ENCODE assay signal across 1 cellular context in genomic region chr10:119253433-119254174, GRCh38.
TF ChIP-seq lines count a peak whose summit lies in the region.

No MANE protein-coding gene starts in this region.

TF ChIP-seq in HepG2, 621 proteins besides CTCF, POLR2A, EP300 and RAD21 (continued from another document and continues in another):
- no peak; the same call in 1 of the 2 replicates for TF ChIP-seq MYC (CRISPR knock-in tag; IDR thresholded peaks at IDR 0.05; ENCODE audit: borderline replicate concordance)
- TF ChIP-seq ZBTB7B (CRISPR knock-in tag; IDR thresholded peaks at IDR 0.05) = peak; percentile 92
- TF ChIP-seq, protein P1, sequence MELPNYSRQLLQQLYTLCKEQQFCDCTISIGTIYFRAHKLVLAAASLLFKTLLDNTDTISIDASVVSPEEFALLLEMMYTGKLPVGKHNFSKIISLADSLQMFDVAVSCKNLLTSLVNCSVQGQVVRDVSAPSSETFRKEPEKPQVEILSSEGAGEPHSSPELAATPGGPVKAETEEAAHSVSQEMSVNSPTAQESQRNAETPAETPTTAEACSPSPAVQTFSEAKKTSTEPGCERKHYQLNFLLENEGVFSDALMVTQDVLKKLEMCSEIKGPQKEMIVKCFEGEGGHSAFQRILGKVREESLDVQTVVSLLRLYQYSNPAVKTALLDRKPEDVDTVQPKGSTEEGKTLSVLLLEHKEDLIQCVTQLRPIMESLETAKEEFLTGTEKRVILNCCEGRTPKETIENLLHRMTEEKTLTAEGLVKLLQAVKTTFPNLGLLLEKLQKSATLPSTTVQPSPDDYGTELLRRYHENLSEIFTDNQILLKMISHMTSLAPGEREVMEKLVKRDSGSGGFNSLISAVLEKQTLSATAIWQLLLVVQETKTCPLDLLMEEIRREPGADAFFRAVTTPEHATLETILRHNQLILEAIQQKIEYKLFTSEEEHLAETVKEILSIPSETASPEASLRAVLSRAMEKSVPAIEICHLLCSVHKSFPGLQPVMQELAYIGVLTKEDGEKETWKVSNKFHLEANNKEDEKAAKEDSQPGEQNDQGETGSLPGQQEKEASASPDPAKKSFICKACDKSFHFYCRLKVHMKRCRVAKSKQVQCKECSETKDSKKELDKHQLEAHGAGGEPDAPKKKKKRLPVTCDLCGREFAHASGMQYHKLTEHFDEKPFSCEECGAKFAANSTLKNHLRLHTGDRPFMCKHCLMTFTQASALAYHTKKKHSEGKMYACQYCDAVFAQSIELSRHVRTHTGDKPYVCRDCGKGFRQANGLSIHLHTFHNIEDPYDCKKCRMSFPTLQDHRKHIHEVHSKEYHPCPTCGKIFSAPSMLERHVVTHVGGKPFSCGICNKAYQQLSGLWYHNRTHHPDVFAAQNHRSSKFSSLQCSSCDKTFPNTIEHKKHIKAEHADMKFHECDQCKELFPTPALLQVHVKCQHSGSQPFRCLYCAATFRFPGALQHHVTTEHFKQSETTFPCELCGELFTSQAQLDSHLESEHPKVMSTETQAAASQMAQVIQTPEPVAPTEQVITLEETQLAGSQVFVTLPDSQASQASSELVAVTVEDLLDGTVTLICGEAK (IDR thresholded peaks at IDR 0.05) = no peak
- TF ChIP-seq, protein P1 (CRISPR knock-in tag; IDR thresholded peaks at IDR 0.05) = no peak
- peak; percentile 25; the same call in 1 of the 2 replicates for TF ChIP-seq TAF1 (CRISPR knock-in tag; IDR thresholded peaks at IDR 0.05)
- TF ChIP-seq PRMT3 (CRISPR knock-in tag; IDR thresholded peaks at IDR 0.05; ENCODE audit: borderline replicate concordance, low read depth) = no peak
- no peak for TF ChIP-seq MTA3 (CRISPR knock-in tag; IDR thresholded peaks at IDR 0.05)
- no peak for TF ChIP-seq ZNF10 (CRISPR knock-in tag; IDR thresholded peaks at IDR 0.05; ENCODE audit: borderline replicate concordance, low read depth)
- TF ChIP-seq NCOA2 (CRISPR knock-in tag; IDR thresholded peaks at IDR 0.05) = peak; percentile 54
- TF ChIP-seq ZNF780A (CRISPR knock-in tag; IDR thresholded peaks at IDR 0.05) = no peak
- TF ChIP-seq ZNF737 (CRISPR knock-in tag; IDR thresholded peaks at IDR 0.05; ENCODE audit: borderline replicate concordance) = no peak
- peak; percentile 60; the same call in 1 of the 2 replicates for TF ChIP-seq ARID4A (CRISPR knock-in tag; IDR thresholded peaks at IDR 0.05; ENCODE audit: borderline replicate concordance)
- TF ChIP-seq, protein P2, sequence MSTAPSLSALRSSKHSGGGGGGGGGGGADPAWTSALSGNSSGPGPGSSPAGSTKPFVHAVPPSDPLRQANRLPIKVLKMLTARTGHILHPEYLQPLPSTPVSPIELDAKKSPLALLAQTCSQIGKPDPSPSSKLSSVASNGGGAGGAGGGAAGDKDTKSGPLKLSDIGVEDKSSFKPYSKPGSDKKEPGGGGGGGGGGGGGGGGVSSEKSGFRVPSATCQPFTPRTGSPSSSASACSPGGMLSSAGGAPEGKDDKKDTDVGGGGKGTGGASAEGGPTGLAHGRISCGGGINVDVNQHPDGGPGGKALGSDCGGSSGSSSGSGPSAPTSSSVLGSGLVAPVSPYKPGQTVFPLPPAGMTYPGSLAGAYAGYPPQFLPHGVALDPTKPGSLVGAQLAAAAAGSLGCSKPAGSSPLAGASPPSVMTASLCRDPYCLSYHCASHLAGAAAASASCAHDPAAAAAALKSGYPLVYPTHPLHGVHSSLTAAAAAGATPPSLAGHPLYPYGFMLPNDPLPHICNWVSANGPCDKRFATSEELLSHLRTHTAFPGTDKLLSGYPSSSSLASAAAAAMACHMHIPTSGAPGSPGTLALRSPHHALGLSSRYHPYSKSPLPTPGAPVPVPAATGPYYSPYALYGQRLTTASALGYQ (CRISPR knock-in tag; IDR thresholded peaks at IDR 0.05) = no peak
- TF ChIP-seq ATF6 (CRISPR knock-in tag; conservative IDR thresholded peaks at IDR 0.05) = no peak
- TF ChIP-seq ZBTB1 (CRISPR knock-in tag; IDR thresholded peaks at IDR 0.05; ENCODE audit: borderline replicate concordance) = no peak
- TF ChIP-seq MLX (CRISPR knock-in tag; IDR thresholded peaks at IDR 0.05) = no peak
- no peak for TF ChIP-seq ZFP62 (CRISPR knock-in tag; IDR thresholded peaks at IDR 0.05)
- no peak for TF ChIP-seq ZNF513 (CRISPR knock-in tag; conservative IDR thresholded peaks at IDR 0.05)
- no peak for TF ChIP-seq SIX4 (CRISPR knock-in tag; IDR thresholded peaks at IDR 0.05)
- TF ChIP-seq MAF1 (CRISPR knock-in tag; IDR thresholded peaks at IDR 0.05; ENCODE audit: borderline replicate concordance) = 0 out of 2 replicates have a peak, but pooled peaks have one; percentile 53
- TF ChIP-seq GABPA (IDR thresholded peaks at IDR 0.05; ENCODE audit: low read depth, low read length) = no peak
- TF ChIP-seq GABPA (CRISPR knock-in tag; IDR thresholded peaks at IDR 0.05; ENCODE audit: low read depth) = peak; percentile 29; the same call in 1 of the 2 replicates
- no peak for TF ChIP-seq SCMH1 (CRISPR knock-in tag; IDR thresholded peaks at IDR 0.05; ENCODE audit: borderline replicate concordance)
- TF ChIP-seq, protein P3, sequence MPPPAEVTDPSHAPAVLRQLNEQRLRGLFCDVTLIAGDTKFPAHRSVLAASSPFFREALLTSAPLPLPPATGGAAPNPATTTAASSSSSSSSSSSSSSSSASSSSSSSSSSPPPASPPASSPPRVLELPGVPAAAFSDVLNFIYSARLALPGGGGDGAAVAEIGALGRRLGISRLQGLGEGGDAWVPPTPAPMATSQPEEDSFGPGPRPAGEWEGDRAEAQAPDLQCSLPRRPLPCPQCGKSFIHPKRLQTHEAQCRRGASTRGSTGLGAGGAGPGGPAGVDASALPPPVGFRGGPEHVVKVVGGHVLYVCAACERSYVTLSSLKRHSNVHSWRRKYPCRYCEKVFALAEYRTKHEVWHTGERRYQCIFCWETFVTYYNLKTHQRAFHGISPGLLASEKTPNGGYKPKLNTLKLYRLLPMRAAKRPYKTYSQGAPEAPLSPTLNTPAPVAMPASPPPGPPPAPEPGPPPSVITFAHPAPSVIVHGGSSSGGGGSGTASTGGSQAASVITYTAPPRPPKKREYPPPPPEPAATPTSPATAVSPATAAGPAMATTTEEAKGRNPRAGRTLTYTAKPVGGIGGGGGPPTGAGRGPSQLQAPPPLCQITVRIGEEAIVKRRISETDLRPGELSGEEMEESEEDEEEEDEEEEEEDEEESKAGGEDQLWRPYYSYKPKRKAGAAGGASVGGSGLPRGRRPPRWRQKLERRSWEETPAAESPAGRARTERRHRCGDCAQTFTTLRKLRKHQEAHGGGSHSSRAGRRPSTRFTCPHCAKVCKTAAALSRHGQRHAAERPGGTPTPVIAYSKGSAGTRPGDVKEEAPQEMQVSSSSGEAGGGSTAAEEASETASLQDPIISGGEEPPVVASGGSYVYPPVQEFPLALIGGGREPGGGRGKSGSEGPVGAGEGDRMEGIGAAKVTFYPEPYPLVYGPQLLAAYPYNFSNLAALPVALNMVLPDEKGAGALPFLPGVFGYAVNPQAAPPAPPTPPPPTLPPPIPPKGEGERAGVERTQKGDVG (CRISPR knock-in tag; IDR thresholded peaks at IDR 0.05; ENCODE audit: borderline replicate concordance) = no peak
- TF ChIP-seq ZSCAN31 (CRISPR knock-in tag; IDR thresholded peaks at IDR 0.05; ENCODE audit: low read depth) = no peak
- TF ChIP-seq SMAD3 (CRISPR knock-in tag; IDR thresholded peaks at IDR 0.05) = no peak; the same call in 1 of the 2 replicates
- no peak for TF ChIP-seq ZNF557 (CRISPR knock-in tag; IDR thresholded peaks at IDR 0.05)
- TF ChIP-seq ZXDC (CRISPR knock-in tag; IDR thresholded peaks at IDR 0.05) = no peak
